8 cellular contexts compared by ENCODE assay signal in the genomic region with DNA sequence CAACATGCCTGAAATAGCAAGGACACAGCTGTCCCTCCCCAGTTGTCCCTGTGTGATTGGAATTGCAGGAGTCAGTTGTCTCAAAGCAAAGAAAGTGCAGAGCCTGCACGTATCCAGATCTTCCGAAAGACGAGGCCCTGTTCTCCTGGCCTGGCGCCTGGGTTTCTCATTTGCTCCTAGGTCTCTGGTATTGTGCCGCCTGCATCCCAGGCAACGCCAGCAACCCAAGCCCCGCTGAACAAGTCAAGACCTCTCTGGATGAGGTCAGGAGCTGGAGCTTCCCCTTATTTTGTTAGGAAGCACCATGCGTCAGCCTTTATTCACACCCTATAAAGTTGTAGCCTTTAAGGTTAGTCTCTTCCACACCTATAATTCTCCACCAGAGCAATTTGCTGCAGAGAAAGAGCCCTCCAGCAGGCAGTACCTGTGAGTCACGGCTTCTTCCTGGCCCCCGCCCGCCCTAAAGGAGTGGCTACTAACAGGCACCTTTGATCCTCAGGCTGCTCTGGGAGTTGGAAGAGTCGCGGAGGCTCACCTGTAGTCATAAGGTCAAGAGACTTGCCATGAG.
DNase-seq lines count a peak whose midpoint lies in the region; ATAC-seq lines count a peak whose summit lies in the region.

No MANE protein-coding gene starts in this region.

- H3K4me1 ChIP-seq in subcutaneous abdominal adipose tissue (ENCODE audit: control insufficient read depth in 5 of 5, insufficient read depth in 5 of 5, low read length in 5 of 5): peaks cover 8 to 26% (median 24%) of the 10 kb centered on the region in 5 donors

- peak overlapping the region; percentile 98 for H3K27ac ChIP-seq in caudate nucleus (ENCODE audit: low read depth, low read length)
- peak overlapping the region; percentile 88 for H3K27ac ChIP-seq in subcutaneous abdominal adipose tissue (ENCODE audit: low read depth, low read length)

- H3K36me3 ChIP-seq in subcutaneous abdominal adipose tissue (ENCODE audit: control insufficient read depth in 5 of 5, insufficient read depth in 5 of 5, low read length in 5 of 5): no peaks in the 10 kb centered on the region

- H3K9ac ChIP-seq in subcutaneous abdominal adipose tissue (ENCODE audit: low read length in 5 of 5): peak overlapping the region in 2 of 5 donors; percentile 32 to 53

- DNase-seq in HT1080 (ENCODE audit: low read depth) (peak; percentile 88), caudate nucleus (lab: John Stamatoyannopoulos, UW) (peak in 1 of 61 donors; percentile 61), left lobe of liver (ENCODE audit: low spot score) (no peak), NCI-H524 (lab: John Stamatoyannopoulos, UW) (no peak), SKM-1 (lab: John Stamatoyannopoulos, UW; ENCODE audit: unreplicated experiment) (no peak)
- no peak for DNase-seq in NK-92 treated with Interleukin-12 subunit alpha and Interleukin-12 subunit beta, amount 100 ng/mL, for 24 hours (lab: John Stamatoyannopoulos, UW)

- ATAC-seq in left lobe of liver (peak; percentile 7), GM21381 (IDR thresholded peaks at IDR 0.05; ENCODE audit: unreplicated experiment) (no peak)

- H3K27me3 ChIP-seq in subcutaneous abdominal adipose tissue (ENCODE audit: control insufficient read depth in 5 of 5, insufficient read depth in 4 of 5, low read length in 5 of 5): no peaks in the 10 kb centered on the region

- no peaks in the 10 kb centered on the region for H3K9me3 ChIP-seq in subcutaneous abdominal adipose tissue (ENCODE audit: control insufficient read depth in 5 of 5, low read length in 5 of 5)

- H3K4me3 ChIP-seq in subcutaneous abdominal adipose tissue (ENCODE audit: low read depth in 1 of 5, low read length in 5 of 5): peak overlapping the region in 1 of 5 donors; percentile 27
